ENCODE assay signal across 14 cellular contexts in genomic region chr3:122918576-122919290, GRCh38.
A peak's percentile ranks its signal among the peaks of the same experiment; 100 is the strongest.
DNase-seq lines count a peak whose midpoint lies in the region; ATAC-seq and TF ChIP-seq lines count a peak whose summit lies in the region.
"Had no signal": no experiment of that assay in that cellular context is flagged by ENCODE, and none has a peak within 500 bp of the region (broad histone marks: within the 10 kb centered on the region; RNA-seq: fewer than 3 reads in every experiment).

No MANE protein-coding gene starts in this region.

- no peak overlapping the region for H3K27ac Mint-ChIP-seq in activated CD8-positive, alpha-beta memory T cell treated with anti-CD3 and anti-CD28 coated beads, Interleukin-2, amount 10 ng/mL, durations not matched to agents 7 days and 5 days
- H3K27ac Mint-ChIP-seq: CD8-positive, alpha-beta T cell had no signal

- DNase-seq in activated CD8-positive, alpha-beta memory T cell treated with anti-CD3 and anti-CD28 coated beads for 24 hours = peak; percentile 45
- no peak for DNase-seq in activated CD8-positive, alpha-beta memory T cell treated with anti-CD3 and anti-CD28 coated beads, Interleukin-2, amount 10 ng/mL, durations not matched to agents 7 days and 5 days
- DNase-seq in foreskin fibroblast (peak; percentile 6 to 25), spleen (peak; percentile 37), BE2C (no peak), adrenal gland (no peak)
- DNase-seq: activated naive CD4-positive, alpha-beta T cell; kidney glomerular epithelial cell; NCI-H1092 treated with DMSO at 0.1 percent for 48 hours; psoas muscle had no signal

- intact Hi-C loops in spleen (cut with DNase I; ENCODE audit: low total_unique reads) (no loop called here), adrenal gland (cut with DNase I) (no loop called here)

- H3K27ac ChIP-seq in spleen = no peak overlapping the region
- no peak overlapping the region for H3K27ac ChIP-seq in adrenal gland
- H3K27ac ChIP-seq: psoas muscle, VCaP had no signal

- H3K27me3 ChIP-seq in spleen (replicated peaks in 1 of 7) (peaks cover 3 to 42% (median 26%) of the 10 kb centered on the region in 7 donors), BE2C (no peaks in the 10 kb centered on the region), adrenal gland (peaks cover 12% of the 10 kb centered on the region)

- H3K27me3 Mint-ChIP-seq in activated CD8-positive, alpha-beta memory T cell treated with anti-CD3 and anti-CD28 coated beads, Interleukin-2, amount 10 ng/mL, durations not matched to agents 7 days and 5 days = peaks cover 53% of the 10 kb centered on the region

- H3K9me3 ChIP-seq in spleen = no peaks in the 10 kb centered on the region
- no peaks in the 10 kb centered on the region for H3K9me3 ChIP-seq in BE2C
- no peaks in the 10 kb centered on the region for H3K9me3 ChIP-seq in adrenal gland (replicated peaks in 1 of 3)
- H3K9me3 ChIP-seq: psoas muscle had no signal

- H3K4me3 ChIP-seq in foreskin fibroblast (ENCODE audit: low read depth in 1 of 2, low read length in 2 of 2) (no peak overlapping the region), spleen (no peak overlapping the region), BE2C (ENCODE audit: low read depth, low read length) (no peak overlapping the region), adrenal gland (no peak overlapping the region)
- H3K4me3 ChIP-seq: psoas muscle had no signal

- CTCF ChIA-PET in activated CD8-positive, alpha-beta memory T cell treated with anti-CD3 and anti-CD28 coated beads, Interleukin-2, amount 10 ng/mL, durations not matched to agents 7 days and 5 days (lab: Charles Lee) = interaction anchor here (1.2 kb wide), 1 partner anchor 16 kb away, joined by 4 read pairs; no protein-coding TSS in a partner anchor

- no peaks in the 10 kb centered on the region for H3K9me3 Mint-ChIP-seq in activated CD8-positive, alpha-beta memory T cell treated with anti-CD3 and anti-CD28 coated beads, Interleukin-2, amount 10 ng/mL, durations not matched to agents 7 days and 5 days (ENCODE audit: low read depth)
- H3K9me3 Mint-ChIP-seq: CD8-positive, alpha-beta T cell had no signal

- 65 to 81% (median 74%) methylated on average over 5 of the region's 5 CpGs for WGBS in spleen, 5 donors
- WGBS in adrenal gland, 4 donors = 46 to 56% (median 55%) methylated on average over 5 of the region's 5 CpGs

- H3K4me1 ChIP-seq in spleen = peaks cover 6 to 22% (median 9%) of the 10 kb centered on the region in 6 donors
- H3K4me1 ChIP-seq in BE2C = peaks cover 6% of the 10 kb centered on the region; the same call in 1 of the 2 replicates
- peaks cover 5 to 6% of the 10 kb centered on the region in 2 donors for H3K4me1 ChIP-seq in adrenal gland (replicated peaks in 1 of 2)
- H3K4me1 ChIP-seq: psoas muscle had no signal

- H3K36me3 ChIP-seq in spleen = no peaks in the 10 kb centered on the region
- no peaks in the 10 kb centered on the region for H3K36me3 ChIP-seq in BE2C
- H3K36me3 ChIP-seq in adrenal gland (replicated peaks in 1 of 2) = no peaks in the 10 kb centered on the region

- H3K4me1 Mint-ChIP-seq in activated CD8-positive, alpha-beta memory T cell treated with anti-CD3 and anti-CD28 coated beads, Interleukin-2, amount 10 ng/mL, durations not matched to agents 7 days and 5 days = peaks cover 6% of the 10 kb centered on the region

- TF ChIP-seq CTCF in foreskin fibroblast (IDR thresholded peaks at IDR 0.05; ENCODE audit: low read depth, low read length) = no peak
- no peak for TF ChIP-seq CTCF in spleen (IDR thresholded peaks at IDR 0.05 in 8 of 11, conservative IDR thresholded peaks at IDR 0.05 in 3 of 11)
- TF ChIP-seq CTCF in BE2C (IDR thresholded peaks at IDR 0.05; ENCODE audit: low read depth, low read length) = no peak
- no peak for TF ChIP-seq CTCF in adrenal gland (IDR thresholded peaks at IDR 0.05)

- no peak overlapping the region for H3K4me3 Mint-ChIP-seq in activated CD8-positive, alpha-beta memory T cell treated with anti-CD3 and anti-CD28 coated beads, Interleukin-2, amount 10 ng/mL, durations not matched to agents 7 days and 5 days
- H3K4me3 Mint-ChIP-seq: CD8-positive, alpha-beta T cell had no signal

- H3K36me3 Mint-ChIP-seq in activated CD8-positive, alpha-beta memory T cell treated with anti-CD3 and anti-CD28 coated beads, Interleukin-2, amount 10 ng/mL, durations not matched to agents 7 days and 5 days = no peaks in the 10 kb centered on the region
- H3K36me3 Mint-ChIP-seq: CD8-positive, alpha-beta T cell had no signal

- ATAC-seq in activated CD8-positive, alpha-beta memory T cell treated with anti-CD3 and anti-CD28 coated beads, Interleukin-2, amount 10 ng/mL, durations not matched to agents 7 days and 5 days = no peak
- ATAC-seq in SK-N-SH treated with all-trans-retinoic acid at 6 μM for 48 hours (peak; percentile 78), HG03095 (IDR thresholded peaks at IDR 0.05; ENCODE audit: unreplicated experiment) (no peak)
- ATAC-seq: CD8-positive, alpha-beta T cell; psoas muscle had no signal

- TF ChIP-seq POLR2A in spleen (IDR thresholded peaks at IDR 0.05) (no peak), adrenal gland (IDR thresholded peaks at IDR 0.05) (no peak)

TF ChIP-seq in SK-N-SH treated with all-trans-retinoic acid at 6 μM for 48 hours, 23 proteins besides CTCF, POLR2A, EP300 and RAD21 (continues in another document):
- TF ChIP-seq RARB (CRISPR knock-in tag; IDR thresholded peaks at IDR 0.05) (no peak), ZNF8 (CRISPR knock-in tag; IDR thresholded peaks at IDR 0.05) (no peak), ZNF565 (CRISPR knock-in tag; conservative IDR thresholded peaks at IDR 0.05; ENCODE audit: low read depth) (no peak), BACH2 (CRISPR knock-in tag; IDR thresholded peaks at IDR 0.05; ENCODE audit: borderline replicate concordance) (no peak), ZNF70 (CRISPR knock-in tag; IDR thresholded peaks at IDR 0.05) (no peak), CREB5 (CRISPR knock-in tag; IDR thresholded peaks at IDR 0.05; ENCODE audit: low read depth) (no peak), ARNTL (CRISPR knock-in tag; IDR thresholded peaks at IDR 0.05; ENCODE audit: borderline replicate concordance, low read depth) (no peak), ZFP3 (CRISPR knock-in tag; IDR thresholded peaks at IDR 0.05) (no peak), SNAI2 (CRISPR knock-in tag; IDR thresholded peaks at IDR 0.05) (no peak), POU6F1 (CRISPR knock-in tag; IDR thresholded peaks at IDR 0.05; ENCODE audit: borderline replicate concordance, low read depth) (no peak), CSRNP3 (CRISPR knock-in tag; IDR thresholded peaks at IDR 0.05) (no peak), PATZ1 (CRISPR knock-in tag; IDR thresholded peaks at IDR 0.05; ENCODE audit: borderline replicate concordance) (no peak), ZC3H10 (CRISPR knock-in tag; IDR thresholded peaks at IDR 0.05) (no peak), ESRRG (CRISPR knock-in tag; IDR thresholded peaks at IDR 0.05) (no peak), GLIS3 (CRISPR knock-in tag; IDR thresholded peaks at IDR 0.05) (no peak)

Comparison
In these comparisons a context has a peak if more than half of its experiments do, and no peak if none do; other contexts are left out.
1. DNase-seq: peak in activated CD8-positive, alpha-beta memory T cell treated with anti-CD3 and anti-CD28 coated beads for 24 hours (single experiment), foreskin fibroblast (2 of 2) and spleen (single experiment); none in activated CD8-positive, alpha-beta memory T cell treated with anti-CD3 and anti-CD28 coated beads, Interleukin-2, amount 10 ng/mL, durations not matched to agents 7 days and 5 days (single experiment), BE2C (single experiment) and adrenal gland (0 of 7).